In genomic region chr2:43169091-43169936, GRCh38 we compare ENCODE assay signal across 8 cellular contexts. TPM values are rescaled to one million over a fixed set of nuclear protein-coding genes. Genes with fewer than 3 reads are reported as not detected.
DNase-seq lines count a peak whose midpoint lies in the region; ATAC-seq and TF ChIP-seq lines count a peak whose summit lies in the region.

No MANE protein-coding gene starts in this region.

- H3K27me3 ChIP-seq in AG04450 (ENCODE audit: control insufficient read depth, insufficient read depth, low read length) = no peaks in the 10 kb centered on the region

- no peaks in the 10 kb centered on the region for H3K36me3 Mint-ChIP-seq in nephron (ENCODE audit: low read depth)

- no peak overlapping the region for H3K4me3 Mint-ChIP-seq in nephron

- no TSS peak for BruUV-seq in OCI-LY7 (replicated peaks; lab: Mats Ljungman, UMichigan)

- H3K36me3 ChIP-seq in OCI-LY7 (ENCODE audit: insufficient read depth, low read length) = no peaks in the 10 kb centered on the region

- H3K27ac ChIP-seq in AG04450 (ENCODE audit: low read depth, low read length) = peak overlapping the region; percentile 21
- no peak overlapping the region for H3K27ac ChIP-seq in OCI-LY7 (ENCODE audit: low read depth, low read length, poor library complexity, severe bottlenecking)

- DNase-seq in AG04450 (ENCODE audit: low read depth, low spot score) (no peak), OCI-LY7 (ENCODE audit: low spot score) (peak; percentile 46), dermis microvascular lymphatic vessel endothelial cell (ENCODE audit: low read depth in 2 of 2) (peak; percentile 83 to 89), NCI-H2196 treated with DMSO at 0.1 percent for 48 hours (lab: John Stamatoyannopoulos, UW; ENCODE audit: unreplicated experiment) (no peak)
- no peak for DNase-seq in stimulated activated CD8-positive, alpha-beta memory T cell treated with anti-CD3 and anti-CD28 coated beads, Interleukin-4, amount 100 ng/mL, for 48 hours

- no peaks in the 10 kb centered on the region for H4K20me1 ChIP-seq in OCI-LY7 (ENCODE audit: insufficient read depth, low read length)

- H3K27me3 Mint-ChIP-seq in nephron (ENCODE audit: low read depth) = peaks cover 5% of the 10 kb centered on the region

- intact Hi-C loops in OCI-LY7 (cut with micrococcal nuclease; ENCODE audit: unreplicated experiment) = loop anchor here (2.0 kb wide), 1 partner anchor 315 kb away; no protein-coding TSS in a partner anchor

- POLR2A ChIA-PET in AG04450 (lab: Yijun Ruan, JAX) (interaction anchor here (1.0 kb wide), 1 partner anchor 145 kb away, joined by 3 read pairs; no protein-coding TSS in a partner anchor), OCI-LY7 (lab: Charles Lee) (interaction anchor here (0.9 to 4.1 kb wide), 4 partner anchors 46 to 57 kb away, joined by 3 to 13 read pairs (median 4); partner anchors contain the start of gene ZFP36L2)

- H3K4me3 ChIP-seq in AG04450 (ENCODE audit: low read depth, low read length) = no peak overlapping the region
- H3K4me3 ChIP-seq in OCI-LY7 (ENCODE audit: low read depth, low read length, poor library complexity, severe bottlenecking) = no peak overlapping the region

- H3K9me3 ChIP-seq in AG04450 (ENCODE audit: control insufficient read depth, insufficient read depth, low read length) (peaks cover 11% of the 10 kb centered on the region), OCI-LY7 (ENCODE audit: low read length) (no peaks in the 10 kb centered on the region)

- no peaks in the 10 kb centered on the region for H3K79me2 ChIP-seq in OCI-LY7 (ENCODE audit: insufficient read depth, low read depth, low read length)

- H3K4me1 Mint-ChIP-seq in nephron = peaks cover 36% of the 10 kb centered on the region

- H3K4me1 ChIP-seq in OCI-LY7 (ENCODE audit: insufficient read depth, low read length, poor library complexity, severe bottlenecking) = peaks cover 44% of the 10 kb centered on the region

- TF ChIP-seq CTCF in AG04450 (IDR thresholded peaks at IDR 0.05; ENCODE audit: low read depth, low read length) (no peak), OCI-LY7 (conservative IDR thresholded peaks at IDR 0.05; ENCODE audit: low read length) (0 out of 2 replicates have a peak, but pooled peaks have one; percentile 26), nephron (IDR thresholded peaks at IDR 0.05; ENCODE audit: unreplicated experiment in 3 of 3) (no peak)

- H3K27ac Mint-ChIP-seq in nephron = peak overlapping the region; percentile 83 to 95 (median 93)

- CTCF ChIA-PET in AG04450 (lab: Charles Lee) = no interaction called here
- CTCF ChIA-PET in OCI-LY7 (lab: Charles Lee; ENCODE audit: unreplicated experiment) = interaction anchor here (0.6 to 2.9 kb wide), 6 partner anchors 33 to 116 kb away, joined by 3 to 20 read pairs (median 3); no protein-coding TSS in a partner anchor

- H2AFZ ChIP-seq in OCI-LY7 (ENCODE audit: low read length) = peak overlapping the region; percentile 33; the same call in 1 of the 2 replicates

- peak overlapping the region; percentile 55 for H3K4me2 ChIP-seq in OCI-LY7 (ENCODE audit: low read length)

- ATAC-seq in GM19452 (IDR thresholded peaks at IDR 0.05; ENCODE audit: unreplicated experiment) (peak; percentile 41), HG02571 (IDR thresholded peaks at IDR 0.05; ENCODE audit: unreplicated experiment) (no peak)

- H3K9me3 Mint-ChIP-seq in nephron = no peaks in the 10 kb centered on the region

- H3K9me2 ChIP-seq in OCI-LY7 (ENCODE audit: insufficient read depth, low read length) = no peaks in the 10 kb centered on the region

RNA-seq across cellular contexts. Expression of gene ZFP36L2, which starts 57.1 kb away (rescaled TPM):
- polyA plus RNA-seq in AG04450 (2011; rRNA removed) = 16.0 and 18.2 TPM in 2 replicates
- polyA minus RNA-seq in AG04450 (2011; rRNA and poly(A)+ RNA removed) = 8.8 and 12.5 TPM in 2 replicates
- 6.8 and 7.0 TPM in 2 replicates for total RNA-seq in OCI-LY7 (2014; rRNA removed; shearing (Covaris generic))
- total RNA-seq in OCI-LY7 (2022) (37.2 and 43.8 TPM in 2 replicates), dermis microvascular lymphatic vessel endothelial cell (13.4 and 27.9 TPM in 2 replicates)

Comparison
In these comparisons a context has a peak if more than half of its experiments do, and no peak if none do; other contexts are left out.
1. DNase-seq: peak in OCI-LY7 (single experiment) and dermis microvascular lymphatic vessel endothelial cell (2 of 2); none in AG04450 (single experiment), stimulated activated CD8-positive, alpha-beta memory T cell treated with anti-CD3 and anti-CD28 coated beads, Interleukin-4, amount 100 ng/mL, for 48 hours (single experiment) and NCI-H2196 treated with DMSO at 0.1 percent for 48 hours (single experiment).